In genomic region chr1:218728994-218729393, GRCh38 we compare ENCODE assay signal across 25 cellular contexts.
"Had no signal": no experiment of that assay in that cellular context is flagged by ENCODE, and none has a peak within 500 bp of the region (broad histone marks: within the 10 kb centered on the region; RNA-seq: fewer than 3 reads in every experiment).

No MANE protein-coding gene starts in this region.

- H3K4me1 Mint-ChIP-seq: activated CD4-positive, alpha-beta memory T cell treated with anti-CD3 and anti-CD28 coated beads, Interleukin-2, amount 10 ng/mL, durations not matched to agents 7 days and 5 days; activated naive CD8-positive, alpha-beta T cell treated with anti-CD3 and anti-CD28 coated beads, Interleukin-2, amount 10 ng/mL, durations not matched to agents 7 days and 5 days; natural killer cell; stimulated activated naive B cell treated with anti-CD40 and anti-IgM and Interleukin-4, amounts not matched to agents 10 μg/mL and 1 μg/mL and 100 μg/mL, for 72 hours; T-helper 17 cell had no signal

- H3K4me3 ChIP-seq: breast epithelium, coronary artery, esophagus squamous epithelium, gastroesophageal sphincter, lower lobe of right lung, sigmoid colon, testis, uterus had no signal

- H3K9me3 Mint-ChIP-seq: activated naive CD8-positive, alpha-beta T cell treated with anti-CD3 and anti-CD28 coated beads, Interleukin-2, amount 10 ng/mL, durations not matched to agents 7 days and 5 days; stimulated activated naive B cell treated with anti-CD40 and anti-IgM and Interleukin-4, amounts not matched to agents 10 μg/mL and 1 μg/mL and 100 μg/mL, for 72 hours had no signal

- H3K27ac Mint-ChIP-seq: activated CD4-positive, alpha-beta memory T cell treated with anti-CD3 and anti-CD28 coated beads, Interleukin-2, amount 10 ng/mL, durations not matched to agents 7 days and 5 days; activated naive CD4-positive, alpha-beta T cell treated with anti-CD3 and anti-CD28 coated beads for 36 hours; activated naive CD8-positive, alpha-beta T cell treated with anti-CD3 and anti-CD28 coated beads, Interleukin-2, amount 10 ng/mL, durations not matched to agents 7 days and 5 days; activated T-cell treated with anti-CD3 and anti-CD28 coated beads, Interleukin-2, amount 50 U/mL, for 72 hours; natural killer cell; stimulated activated naive B cell treated with anti-CD40 and anti-IgM and Interleukin-4, amounts not matched to agents 10 μg/mL and 1 μg/mL and 100 μg/mL, for 72 hours; T-helper 17 cell had no signal

- H3K4me3 Mint-ChIP-seq: activated CD4-positive, alpha-beta memory T cell treated with anti-CD3 and anti-CD28 coated beads, Interleukin-2, amount 10 ng/mL, durations not matched to agents 7 days and 5 days; activated naive CD4-positive, alpha-beta T cell treated with anti-CD3 and anti-CD28 coated beads for 36 hours; activated naive CD8-positive, alpha-beta T cell treated with anti-CD3 and anti-CD28 coated beads, Interleukin-2, amount 10 ng/mL, durations not matched to agents 7 days and 5 days; activated T-cell treated with anti-CD3 and anti-CD28 coated beads, Interleukin-2, amount 50 U/mL, for 72 hours; natural killer cell; stimulated activated naive B cell treated with anti-CD40 and anti-IgM and Interleukin-4, amounts not matched to agents 10 μg/mL and 1 μg/mL and 100 μg/mL, for 72 hours; T-helper 17 cell had no signal

- H3K27me3 ChIP-seq: breast epithelium, esophagus squamous epithelium, gastroesophageal sphincter, sigmoid colon, testis, uterus had no signal

- H3K27me3 Mint-ChIP-seq: activated CD4-positive, alpha-beta memory T cell treated with anti-CD3 and anti-CD28 coated beads, Interleukin-2, amount 10 ng/mL, durations not matched to agents 7 days and 5 days; activated naive CD8-positive, alpha-beta T cell treated with anti-CD3 and anti-CD28 coated beads, Interleukin-2, amount 10 ng/mL, durations not matched to agents 7 days and 5 days; stimulated activated naive B cell treated with anti-CD40 and anti-IgM and Interleukin-4, amounts not matched to agents 10 μg/mL and 1 μg/mL and 100 μg/mL, for 72 hours; T-helper 17 cell had no signal

- H3K27ac ChIP-seq: breast epithelium, coronary artery, esophagus squamous epithelium, gastroesophageal sphincter, lower lobe of right lung, sigmoid colon, testis, uterus had no signal

- H3K36me3 Mint-ChIP-seq: activated naive CD8-positive, alpha-beta T cell treated with anti-CD3 and anti-CD28 coated beads, Interleukin-2, amount 10 ng/mL, durations not matched to agents 7 days and 5 days; natural killer cell; stimulated activated naive B cell treated with anti-CD40 and anti-IgM and Interleukin-4, amounts not matched to agents 10 μg/mL and 1 μg/mL and 100 μg/mL, for 72 hours had no signal

- H3K4me1 ChIP-seq: breast epithelium, esophagus squamous epithelium, gastroesophageal sphincter, lower lobe of right lung, sigmoid colon, testis, uterus had no signal

- H3K36me3 ChIP-seq: breast epithelium, esophagus squamous epithelium, gastroesophageal sphincter, lower lobe of right lung, sigmoid colon, uterus had no signal

- ATAC-seq: activated T-cell treated with anti-CD3 and anti-CD28 coated beads, Interleukin-2, amount 50 U/mL, for 72 hours; gastroesophageal sphincter; left lobe of liver; lower lobe of right lung; natural killer cell; stimulated activated naive B cell treated with anti-CD40 and anti-IgM and Interleukin-4, amounts not matched to agents 10 μg/mL and 1 μg/mL and 100 μg/mL, for 72 hours; T-helper 17 cell had no signal

- DNase-seq: activated CD4-positive, alpha-beta memory T cell treated with anti-CD3 and anti-CD28 coated beads, Interleukin-2, amount 10 ng/mL, durations not matched to agents 7 days and 5 days; activated CD4-positive, alpha-beta T cell treated with anti-CD3 and anti-CD28 coated beads for 4 hours; activated CD4-positive, CD25-positive, alpha-beta regulatory T cell; activated effector memory CD4-positive, alpha-beta T cell treated with Interleukin-2 at 50 U/mL for 16 hours; activated naive CD4-positive, alpha-beta T cell treated with anti-CD3 and anti-CD28 coated beads for 36 hours; activated naive CD8-positive, alpha-beta T cell treated with anti-CD3 and anti-CD28 coated beads, Interleukin-2, amount 10 ng/mL, durations not matched to agents 7 days and 5 days; activated T-cell treated with anti-CD3 and anti-CD28 coated beads, Interleukin-2, amount 50 U/mL, for 72 hours; amniotic stem cell; esophagus squamous epithelium; head of caudate nucleus; lower lobe of right lung; natural killer cell; posterior cingulate gyrus; sigmoid colon; stimulated activated CD4-positive, alpha-beta T cell treated with anti-CD3 and anti-CD28 coated beads, Interleukin-2, amount 100 ng/mL, for 48 hours; stimulated activated CD8-positive, alpha-beta memory T cell treated with anti-CD3 and anti-CD28 coated beads, Interleukin-4, amount 100 ng/mL, for 48 hours; stimulated activated naive B cell treated with anti-CD40 and anti-IgM and Interleukin-4, amounts not matched to agents 10 μg/mL and 1 μg/mL and 100 μg/mL, for 72 hours; T-helper 17 cell; testis; trophoblast cell; uterus had no signal

- H3K9me3 ChIP-seq: breast epithelium, esophagus squamous epithelium, gastroesophageal sphincter, lower lobe of right lung, sigmoid colon, testis, uterus had no signal
